Comparison of ENCODE assay signal across 11 cellular contexts in genomic region chr2:240819404-240820013, GRCh38. TPM values are rescaled to one million over a fixed set of nuclear protein-coding genes. Genes with fewer than 3 reads are reported as not detected.
A peak's percentile ranks its signal among the peaks of the same experiment; 100 is the strongest.
DNase-seq lines count a peak whose midpoint lies in the region; ATAC-seq, FAIRE-seq and TF ChIP-seq lines count a peak whose summit lies in the region.
"Had no signal": no experiment of that assay in that cellular context is flagged by ENCODE, and none has a peak within 500 bp of the region (broad histone marks: within the 10 kb centered on the region; RNA-seq: fewer than 3 reads in every experiment).

No MANE protein-coding gene starts in this region.

- no peak for ATAC-seq in GM21390 (IDR thresholded peaks at IDR 0.05; ENCODE audit: unreplicated experiment)

- H3K4me2 ChIP-seq in endothelial cell of umbilical vein (ENCODE audit: insufficient read depth, low read length) (no peak overlapping the region), osteoblast (ENCODE audit: insufficient read depth, low read length) (no peak overlapping the region)

- peaks cover 43% of the 10 kb centered on the region for H3K27me3 ChIP-seq in HUES64 (ENCODE audit: insufficient read depth, low read length)
- peaks cover 38 to 48% of the 10 kb centered on the region in 2 experiments for H3K27me3 ChIP-seq in endothelial cell of umbilical vein (ENCODE audit: control insufficient read depth in 2 of 2, insufficient read depth in 2 of 2, low read length in 2 of 2)
- H3K27me3 ChIP-seq in osteoblast (ENCODE audit: insufficient read depth, low read length), result peaks cover 49% of the 10 kb centered on the region

- no TSS peak for BruUV-seq in endothelial cell of umbilical vein (replicated peaks; lab: Mats Ljungman, UMichigan)

- intact Hi-C loops in endothelial cell of umbilical vein (cut with micrococcal nuclease), result no loop called here

- no peak for TF ChIP-seq POLR2A in endothelial cell of umbilical vein (IDR thresholded peaks at IDR 0.05; ENCODE audit: low read depth, low read length)

- H2AFZ ChIP-seq in endothelial cell of umbilical vein (ENCODE audit: low read depth, low read length) (no peak overlapping the region), osteoblast (ENCODE audit: low read length) (no peak overlapping the region)

- WGBS in HUES64, result under 1% methylated on average over 61 of the region's 61 CpGs

- dilution Hi-C loops in endothelial cell of umbilical vein (cut with MboI; ENCODE audit: extremely low pct_ligation_motif_present, low sequenced_read_pairs), result no loop called here

- H3K36me3 ChIP-seq in HUES64 (ENCODE audit: insufficient read depth, low read length) (peaks cover 9% of the 10 kb centered on the region), endothelial cell of umbilical vein (ENCODE audit: control insufficient read depth in 2 of 2, extremely low read depth in 1 of 2, insufficient read depth in 2 of 2, low read length in 2 of 2) (no peaks in the 10 kb centered on the region), osteoblast (ENCODE audit: insufficient read depth, low read length) (no peaks in the 10 kb centered on the region)

- CTCF ChIA-PET in endothelial cell of umbilical vein (lab: Charles Lee), result interaction anchor here (0.6 to 0.7 kb wide), 2 partner anchors 231 to 305 kb away, joined by 3 to 6 read pairs; no protein-coding TSS in a partner anchor
- CTCF ChIA-PET in GM10248 (lab: Yijun Ruan, JAX), result no interaction called here

- H3K9ac ChIP-seq in HUES64 (ENCODE audit: low read depth, low read length) (peak overlapping the region; percentile 79), endothelial cell of umbilical vein (replicated peaks; ENCODE audit: extremely low read depth, insufficient read depth, low read length) (no peak overlapping the region)

- POLR2A ChIA-PET in endothelial cell of umbilical vein (lab: Charles Lee) (no interaction called here), GM10248 (lab: Yijun Ruan, JAX) (no interaction called here)

- H3K9me1 ChIP-seq in endothelial cell of umbilical vein (replicated peaks; ENCODE audit: control insufficient read depth, extremely low read depth, insufficient read depth, low read length), result no peaks in the 10 kb centered on the region

- H3K4me3 ChIP-seq in HUES64 (ENCODE audit: low read length) (peak overlapping the region; percentile 90), endothelial cell of umbilical vein (replicated peaks in 1 of 3; ENCODE audit: insufficient read depth in 1 of 3, low read depth in 1 of 3, low read length in 3 of 3) (no peak overlapping the region), osteoblast (ENCODE audit: insufficient read depth, low read length) (no peak overlapping the region)

- DNase-seq in endothelial cell of umbilical vein (ENCODE audit: low read depth, low spot score), result no peak
- peak; percentile 75 for DNase-seq in osteoblast (ENCODE audit: insufficient read length, low spot score, missing footprints)
- no peak for DNase-seq in GM10248 (ENCODE audit: extremely low spot score)
- DNase-seq in HPDE6-E6E7 (ENCODE audit: extremely low spot score), result no peak
- no peak for DNase-seq in activated CD4-positive, alpha-beta T cell treated with anti-CD3 and anti-CD28 coated beads for 48 hours
- DNase-seq: SIG-M5 had no signal

- no peak for FAIRE-seq in endothelial cell of umbilical vein (lab: Jason Lieb, UNC)
- FAIRE-seq: HTR-8/SVneo had no signal

- H4K20me1 ChIP-seq in endothelial cell of umbilical vein (replicated peaks; ENCODE audit: control insufficient read depth, extremely low read depth, insufficient read depth, low read length), result no peaks in the 10 kb centered on the region
- H4K20me1 ChIP-seq in osteoblast (ENCODE audit: insufficient read depth, low read length), result no peaks in the 10 kb centered on the region

- no peaks in the 10 kb centered on the region for H3K79me2 ChIP-seq in endothelial cell of umbilical vein (ENCODE audit: control insufficient read depth, insufficient read depth, low read length)
- H3K79me2 ChIP-seq in osteoblast (ENCODE audit: insufficient read depth, low read length), result no peaks in the 10 kb centered on the region

- TF ChIP-seq CTCF in C4-2B (conservative IDR thresholded peaks at IDR 0.05) (no peak), endothelial cell of umbilical vein (IDR thresholded peaks at IDR 0.05; ENCODE audit: extremely low read depth in 1 of 2, insufficient read depth in 1 of 2, low read depth in 1 of 2, low read length in 2 of 2) (no peak), osteoblast (IDR thresholded peaks at IDR 0.05; ENCODE audit: extremely low read depth, low read depth, low read length) (no peak), GM10248 (IDR thresholded peaks at IDR 0.05; ENCODE audit: control extremely low read depth, extremely low read depth, low read depth, missing control alignments) (no peak)

- H3K27ac ChIP-seq in C4-2B, result peak overlapping the region; percentile 50
- peak overlapping the region; percentile 76 for H3K27ac ChIP-seq in HUES64 (ENCODE audit: low read depth, low read length)
- H3K27ac ChIP-seq in endothelial cell of umbilical vein (ENCODE audit: insufficient read depth, low read depth, low read length), result no peak overlapping the region
- H3K27ac ChIP-seq in osteoblast (ENCODE audit: low read depth, low read length), result no peak overlapping the region
- H3K27ac ChIP-seq: skin epidermis had no signal

- H3K9me3 ChIP-seq in HUES64 (ENCODE audit: insufficient read depth, low read depth, low read length) (no peaks in the 10 kb centered on the region), endothelial cell of umbilical vein (replicated peaks; ENCODE audit: control insufficient read depth, insufficient read depth, low read length) (no peaks in the 10 kb centered on the region), osteoblast (ENCODE audit: low read depth, low read length) (peaks cover under 1% of the 10 kb centered on the region)

- peaks cover 6% of the 10 kb centered on the region; the same call in 1 of the 2 replicates for H3K4me1 ChIP-seq in HUES64 (ENCODE audit: insufficient read depth, low read length)
- no peaks in the 10 kb centered on the region for H3K4me1 ChIP-seq in endothelial cell of umbilical vein (ENCODE audit: control insufficient read depth, extremely low read depth, insufficient read depth, low read length)
- H3K4me1 ChIP-seq in osteoblast (ENCODE audit: insufficient read depth, low read length), result no peaks in the 10 kb centered on the region

TF ChIP-seq in endothelial cell of umbilical vein, 7 proteins besides CTCF, POLR2A, EP300 and RAD21:
- TF ChIP-seq EZH2 (IDR thresholded peaks at IDR 0.05; ENCODE audit: borderline replicate concordance, low read depth, low read length, severe bottlenecking) (peak; percentile 89), MAX (IDR thresholded peaks at IDR 0.05; ENCODE audit: insufficient read depth, insufficient read length) (no peak)

RNA-seq across cellular contexts. Expression of gene KIF1A, which starts 0.5 kb away (rescaled TPM):
- polyA plus RNA-seq in HUES64 (2013, experiment 1 of 2), result 46.4 TPM
- 46.2 TPM for polyA plus RNA-seq in HUES64 (2013, experiment 2 of 2)
- total RNA-seq in endothelial cell of umbilical vein, result 0.64 TPM in 1 of 2 replicates, not detected in the other
- 0.02 and 0.11 TPM in 2 replicates for polyA plus RNA-seq in endothelial cell of umbilical vein
- polyA plus RNA-seq in endothelial cell of umbilical vein (2011; cell fraction: cytosol; rRNA removed), result 0.03 and 0.11 TPM in 2 replicates
- 0.21 and 0.35 TPM in 2 replicates for polyA plus RNA-seq in endothelial cell of umbilical vein (2011; cell fraction: nucleus; rRNA removed)
- 0.08 and 0.22 TPM in 2 replicates for polyA plus RNA-seq in endothelial cell of umbilical vein (2012)
- not detected in 2 replicates for polyA minus RNA-seq in endothelial cell of umbilical vein
- not detected for polyA minus RNA-seq in endothelial cell of umbilical vein (2011; cell fraction: cytosol; rRNA and poly(A)+ RNA removed)
- polyA minus RNA-seq in endothelial cell of umbilical vein (2011; cell fraction: nucleus; rRNA and poly(A)+ RNA removed), result not detected in 2 replicates
- under 0.01 TPM in 1 of 2 replicates, not detected in the other for total RNA-seq in osteoblast

RNA-seq across cellular contexts. Expression of gene AGXT, which starts 49.1 kb away (rescaled TPM):
- not detected for polyA plus RNA-seq in HUES64 (2013, experiment 1 of 2)
- polyA plus RNA-seq in HUES64 (2013, experiment 2 of 2), result not detected
- not detected in 2 replicates for total RNA-seq in endothelial cell of umbilical vein
- not detected in 2 replicates for polyA plus RNA-seq in endothelial cell of umbilical vein
- polyA plus RNA-seq in endothelial cell of umbilical vein (2011; cell fraction: cytosol; rRNA removed), result not detected in 2 replicates
- polyA plus RNA-seq in endothelial cell of umbilical vein (2011; cell fraction: nucleus; rRNA removed), result not detected in 2 replicates
- not detected in 2 replicates for polyA plus RNA-seq in endothelial cell of umbilical vein (2012)
- polyA minus RNA-seq in endothelial cell of umbilical vein, result not detected in 2 replicates
- not detected for polyA minus RNA-seq in endothelial cell of umbilical vein (2011; cell fraction: cytosol; rRNA and poly(A)+ RNA removed)
- not detected in 2 replicates for polyA minus RNA-seq in endothelial cell of umbilical vein (2011; cell fraction: nucleus; rRNA and poly(A)+ RNA removed)
- total RNA-seq in osteoblast, result not detected in 2 replicates

Comparison
In these comparisons a context has a peak if more than half of its experiments do, and no peak if none do; other contexts are left out.
1. H3K27ac ChIP-seq: peak in C4-2B (single experiment) and HUES64 (single experiment); none in endothelial cell of umbilical vein (single experiment) and osteoblast (single experiment).